In genomic region chr4:78806943-78807458, GRCh38 we compare ENCODE assay signal across 36 cellular contexts.
"Had no signal": no experiment of that assay in that cellular context is flagged by ENCODE, and none has a peak within 500 bp of the region (broad histone marks: within the 10 kb centered on the region; RNA-seq: fewer than 3 reads in every experiment).

No MANE protein-coding gene starts in this region.

- H3K9me3 ChIP-seq: body of pancreas had no signal

- H3K27ac ChIP-seq: adrenal gland, body of pancreas, brain microvascular endothelial cell, breast epithelium, WERI-Rb-1 had no signal

- H3K27me3 ChIP-seq: adrenal gland, body of pancreas, brain microvascular endothelial cell, breast epithelium had no signal

- ATAC-seq: activated CD4-positive, alpha-beta T cell treated with anti-CD3 and anti-CD28 coated beads for 36 hours; activated CD4-positive, CD25-positive, alpha-beta regulatory T cell treated with anti-CD3 and anti-CD28 coated beads, Interleukin-2, amount 50 U/mL, for 24 hours; activated CD8-positive, alpha-beta memory T cell treated with anti-CD3 and anti-CD28 coated beads, Interleukin-2, amount 10 ng/mL, durations not matched to agents 7 days and 5 days; activated CD8-positive, alpha-beta T cell treated with anti-CD3 and anti-CD28 coated beads, Interleukin-2, amount 10 ng/mL, durations not matched to agents 7 days and 5 days; activated naive CD4-positive, alpha-beta T cell treated with anti-CD3 and anti-CD28 coated beads, Interleukin-2, amount 50 U/mL, for 72 hours; activated T-cell treated with anti-CD3 and anti-CD28 coated beads, Interleukin-2, amount 50 U/mL, for 4 hours; activated T-cell treated with anti-CD3 and anti-CD28 coated beads, Interleukin-2, amount 50 U/mL, for 72 hours; activated T-helper 17 cell treated with anti-CD3 and anti-CD28 coated beads, Interleukin-2, amount 50 U/mL, for 72 hours; body of pancreas; WTC11 had no signal

- H3K36me3 ChIP-seq: adrenal gland, brain microvascular endothelial cell, breast epithelium, WERI-Rb-1 had no signal

- DNase-seq: activated CD4-positive, alpha-beta memory T cell treated with anti-CD3 and anti-CD28 coated beads, Interleukin-2, amount 10 ng/mL, durations not matched to agents 7 days and 5 days; activated CD4-positive, alpha-beta T cell treated with anti-CD3 and anti-CD28 coated beads for 1 hour; activated CD4-positive, alpha-beta T cell treated with anti-CD3 and anti-CD28 coated beads for 36 hours; activated CD4-positive, alpha-beta T cell treated with anti-CD3 and anti-CD28 coated beads for 48 hours; activated CD4-positive, alpha-beta T cell treated with anti-CD3 and anti-CD28 coated beads, Interleukin-2, amount 10 ng/mL, durations not matched to agents 7 days and 5 days; activated CD4-positive, alpha-beta T cell treated with anti-CD3 and anti-CD28 coated beads, Interleukin-2, amount 50 U/mL, for 48 hours; activated CD4-positive, CD25-positive, alpha-beta regulatory T cell; activated CD8-positive, alpha-beta memory T cell treated with anti-CD3 and anti-CD28 coated beads for 24 hours; activated CD8-positive, alpha-beta memory T cell treated with anti-CD3 and anti-CD28 coated beads, Interleukin-2, amount 10 ng/mL, durations not matched to agents 7 days and 5 days; activated CD8-positive, alpha-beta T cell treated with anti-CD3 and anti-CD28 coated beads, Interleukin-2, amount 10 ng/mL, durations not matched to agents 7 days and 5 days; activated effector memory CD4-positive, alpha-beta T cell treated with anti-CD3 and anti-CD28 coated beads, Interleukin-2, amount 50 U/mL, for 16 hours; activated gamma-delta T cell treated with Interleukin-2 at 50 U/mL for 16 hours; activated naive CD4-positive, alpha-beta T cell; activated naive CD4-positive, alpha-beta T cell treated with anti-CD3 and anti-CD28 coated beads for 36 hours; activated naive CD4-positive, alpha-beta T cell treated with anti-CD3 and anti-CD28 coated beads, Interleukin-2, amount 50 U/mL, for 16 hours; activated naive CD8-positive, alpha-beta T cell treated with anti-CD3 and anti-CD28 coated beads for 36 hours; activated T-cell treated with anti-CD3 and anti-CD28 coated beads for 4 hours; activated T-cell treated with anti-CD3 and anti-CD28 coated beads, Interleukin-2, amount 50 U/mL, for 1 hour; activated T-cell treated with anti-CD3 and anti-CD28 coated beads, Interleukin-2, amount 50 U/mL, for 4 hours; activated T-cell treated with anti-CD3 and anti-CD28 coated beads, Interleukin-2, amount 50 U/mL, for 72 hours; adrenal gland; amniotic stem cell; aorta; body of pancreas; brain microvascular endothelial cell; central memory CD4-positive, alpha-beta T cell; T-helper 1 cell; T-helper 2 cell; T-helper 9 cell; WERI-Rb-1 had no signal

- FAIRE-seq: astrocyte had no signal

- H3K4me3 ChIP-seq: adrenal gland, body of pancreas, breast epithelium had no signal

- H3K4me1 ChIP-seq: body of pancreas, breast epithelium had no signal
